ENCODE assay signal across 17 cellular contexts in genomic region chr1:224506141-224506814, GRCh38.
DNase-seq lines count a peak whose midpoint lies in the region; ATAC-seq and TF ChIP-seq lines count a peak whose summit lies in the region.
"Had no signal": no experiment of that assay in that cellular context is flagged by ENCODE, and none has a peak within 500 bp of the region (broad histone marks: within the 10 kb centered on the region; RNA-seq: fewer than 3 reads in every experiment).

No MANE protein-coding gene starts in this region.

- H3K9ac ChIP-seq in neural progenitor cell = no peak overlapping the region

- no peak for TF ChIP-seq CTCF in OCI-LY7 (conservative IDR thresholded peaks at IDR 0.05; ENCODE audit: low read length)
- TF ChIP-seq CTCF in esophagus squamous epithelium (IDR thresholded peaks at IDR 0.05) = no peak
- no peak for TF ChIP-seq CTCF in neural progenitor cell (IDR thresholded peaks at IDR 0.05)

- H3K79me2 ChIP-seq in OCI-LY7 (ENCODE audit: insufficient read depth, low read depth, low read length) = no peaks in the 10 kb centered on the region
- H3K79me2 ChIP-seq in neural progenitor cell (ENCODE audit: low read depth) = no peaks in the 10 kb centered on the region

- ATAC-seq in stimulated activated memory B cell treated with anti-CD40 and anti-IgM and Interleukin-4, amounts not matched to agents 10 μg/mL and 1 μg/mL and 100 μg/mL, for 72 hours = no peak
- ATAC-seq: activated CD8-positive, alpha-beta memory T cell treated with anti-CD3 and anti-CD28 coated beads, Interleukin-2, amount 10 ng/mL, durations not matched to agents 7 days and 5 days had no signal

- H3K4me1 ChIP-seq in OCI-LY7 (ENCODE audit: insufficient read depth, low read length, poor library complexity, severe bottlenecking) = peaks cover 36% of the 10 kb centered on the region
- H3K4me1 ChIP-seq in esophagus squamous epithelium = peaks cover 44 to 87% (median 66%) of the 10 kb centered on the region in 3 donors
- H3K4me1 ChIP-seq in neural progenitor cell = peaks cover 47% of the 10 kb centered on the region

- H2AFZ ChIP-seq in OCI-LY7 (ENCODE audit: low read length) (peak overlapping the region; percentile 61), neural progenitor cell (replicated peaks) (peak overlapping the region; percentile 51)

- H3F3A ChIP-seq in neural progenitor cell (ENCODE audit: low read depth) = peaks cover 34% of the 10 kb centered on the region

- peaks cover 3% of the 10 kb centered on the region for H3K27me3 Mint-ChIP-seq in neural progenitor cell (ENCODE audit: insufficient read depth, low read depth)
- no peaks in the 10 kb centered on the region for H3K27me3 Mint-ChIP-seq in stimulated activated memory B cell treated with anti-CD40 and anti-IgM and Interleukin-4, amounts not matched to agents 10 μg/mL and 1 μg/mL and 100 μg/mL, for 72 hours
- H3K27me3 Mint-ChIP-seq: activated CD8-positive, alpha-beta memory T cell treated with anti-CD3 and anti-CD28 coated beads, Interleukin-2, amount 10 ng/mL, durations not matched to agents 7 days and 5 days; IgD-negative memory B cell had no signal

- no peaks in the 10 kb centered on the region for H3K9me2 ChIP-seq in OCI-LY7 (ENCODE audit: insufficient read depth, low read length)

- H3K4me2 ChIP-seq in OCI-LY7 (ENCODE audit: low read length) (no peak overlapping the region), neural progenitor cell (no peak overlapping the region)

- H3K27ac ChIP-seq in OCI-LY7 (ENCODE audit: low read depth, low read length, poor library complexity, severe bottlenecking) = no peak overlapping the region
- H3K27ac ChIP-seq in esophagus squamous epithelium = peak overlapping the region; percentile 20 to 93 (median 78)
- no peak overlapping the region for H3K27ac ChIP-seq in neural progenitor cell

- TF ChIP-seq POLR2A in esophagus squamous epithelium (IDR thresholded peaks at IDR 0.05) = no peak

- H4K20me1 ChIP-seq in OCI-LY7 (ENCODE audit: insufficient read depth, low read length) (no peaks in the 10 kb centered on the region), neural progenitor cell (ENCODE audit: low read depth) (no peaks in the 10 kb centered on the region)

- H3K9me3 ChIP-seq in OCI-LY7 (ENCODE audit: low read length) (no peaks in the 10 kb centered on the region), esophagus squamous epithelium (no peaks in the 10 kb centered on the region), neural progenitor cell (ENCODE audit: low read depth) (no peaks in the 10 kb centered on the region)

- H3K36me3 ChIP-seq in OCI-LY7 (ENCODE audit: insufficient read depth, low read length) = no peaks in the 10 kb centered on the region
- no peaks in the 10 kb centered on the region for H3K36me3 ChIP-seq in esophagus squamous epithelium
- no peaks in the 10 kb centered on the region for H3K36me3 ChIP-seq in neural progenitor cell

- CTCF ChIA-PET in OCI-LY7 (lab: Charles Lee; ENCODE audit: unreplicated experiment) = no interaction called here

- H3K36me3 Mint-ChIP-seq in neural progenitor cell = no peaks in the 10 kb centered on the region
- H3K36me3 Mint-ChIP-seq in stimulated activated memory B cell treated with anti-CD40 and anti-IgM and Interleukin-4, amounts not matched to agents 10 μg/mL and 1 μg/mL and 100 μg/mL, for 72 hours = no peaks in the 10 kb centered on the region
- H3K36me3 Mint-ChIP-seq: activated CD8-positive, alpha-beta memory T cell treated with anti-CD3 and anti-CD28 coated beads, Interleukin-2, amount 10 ng/mL, durations not matched to agents 7 days and 5 days; IgD-negative memory B cell had no signal

- WGBS in esophagus squamous epithelium, 2 donors = 9 to 67% methylated on average over 15 of the region's 18 CpGs

- intact Hi-C loops in OCI-LY7 (cut with micrococcal nuclease; ENCODE audit: unreplicated experiment) = no loop called here
- intact Hi-C loops in esophagus squamous epithelium (cut with DNase I) = loop anchor here (10.0 kb wide), 1 partner anchor 71 kb away; the partner anchor contains the start of gene WDR26

- no peak overlapping the region for H3K4me3 Mint-ChIP-seq in neural progenitor cell
- no peak overlapping the region for H3K4me3 Mint-ChIP-seq in stimulated activated memory B cell treated with anti-CD40 and anti-IgM and Interleukin-4, amounts not matched to agents 10 μg/mL and 1 μg/mL and 100 μg/mL, for 72 hours
- H3K4me3 Mint-ChIP-seq: activated CD8-positive, alpha-beta memory T cell treated with anti-CD3 and anti-CD28 coated beads, Interleukin-2, amount 10 ng/mL, durations not matched to agents 7 days and 5 days; IgD-negative memory B cell had no signal

- no peaks in the 10 kb centered on the region for H3K9me3 Mint-ChIP-seq in neural progenitor cell
- no peaks in the 10 kb centered on the region for H3K9me3 Mint-ChIP-seq in stimulated activated memory B cell treated with anti-CD40 and anti-IgM and Interleukin-4, amounts not matched to agents 10 μg/mL and 1 μg/mL and 100 μg/mL, for 72 hours
- H3K9me3 Mint-ChIP-seq: IgD-negative memory B cell had no signal

- POLR2A ChIA-PET in OCI-LY7 (lab: Charles Lee) = interaction anchor here (1.0 kb wide), 1 partner anchor 87 kb away, joined by 4 read pairs; no protein-coding TSS in a partner anchor

- H3K4me3 ChIP-seq in OCI-LY7 (ENCODE audit: low read depth, low read length, poor library complexity, severe bottlenecking) (no peak overlapping the region), esophagus squamous epithelium (no peak overlapping the region), neural progenitor cell (no peak overlapping the region)

- H3K27me3 ChIP-seq in esophagus squamous epithelium = no peaks in the 10 kb centered on the region
- H3K27me3 ChIP-seq in neural progenitor cell = no peaks in the 10 kb centered on the region

- BruUV-seq in OCI-LY7 (replicated peaks; lab: Mats Ljungman, UMichigan) = no TSS peak

- H3K27ac Mint-ChIP-seq in neural progenitor cell = peak overlapping the region; percentile 67
- no peak overlapping the region for H3K27ac Mint-ChIP-seq in stimulated activated memory B cell treated with anti-CD40 and anti-IgM and Interleukin-4, amounts not matched to agents 10 μg/mL and 1 μg/mL and 100 μg/mL, for 72 hours
- H3K27ac Mint-ChIP-seq: activated CD8-positive, alpha-beta memory T cell treated with anti-CD3 and anti-CD28 coated beads, Interleukin-2, amount 10 ng/mL, durations not matched to agents 7 days and 5 days; IgD-negative memory B cell had no signal

- DNase-seq in DMS 273 (lab: John Stamatoyannopoulos, UW; ENCODE audit: unreplicated experiment) = peak; percentile 79
- no peak for DNase-seq in OCI-LY7 (ENCODE audit: low spot score)
- DNase-seq in esophagus squamous epithelium (lab: John Stamatoyannopoulos, UW) = no peak
- peak; percentile 37 for DNase-seq in neural progenitor cell (ENCODE audit: low spot score)
- no peak for DNase-seq in central memory CD4-positive, alpha-beta T cell
- DNase-seq in hepatic stellate cell (ENCODE audit: low spot score) = no peak
- DNase-seq in kidney tubule cell (ENCODE audit: low spot score) = no peak
- DNase-seq: ACHN; activated CD8-positive, alpha-beta memory T cell treated with anti-CD3 and anti-CD28 coated beads, Interleukin-2, amount 10 ng/mL, durations not matched to agents 7 days and 5 days; activated gamma-delta T cell treated with Interleukin-2 at 50 U/mL for 16 hours; GOT3; NCI-H1092 treated with DMSO at 0.1 percent for 48 hours; NCI-H446 treated with DMSO at 0.1 percent for 48 hours; stimulated activated CD4-positive, alpha-beta T cell treated with anti-CD3 and anti-CD28 coated beads, Interleukin-2, amount 100 ng/mL, for 24 hours; stimulated activated CD8-positive, alpha-beta memory T cell treated with anti-CD3 and anti-CD28 coated beads, Interleukin-4, amount 100 ng/mL, for 48 hours had no signal

- H3K4me1 Mint-ChIP-seq in neural progenitor cell = peaks cover 52% of the 10 kb centered on the region
- H3K4me1 Mint-ChIP-seq in stimulated activated memory B cell treated with anti-CD40 and anti-IgM and Interleukin-4, amounts not matched to agents 10 μg/mL and 1 μg/mL and 100 μg/mL, for 72 hours = peaks cover 19% of the 10 kb centered on the region

Comparison
In these comparisons a context has a peak if more than half of its experiments do, and no peak if none do; other contexts are left out.
1. DNase-seq: peak in DMS 273 (single experiment) and neural progenitor cell (single experiment); none in OCI-LY7 (single experiment), esophagus squamous epithelium (single experiment), central memory CD4-positive, alpha-beta T cell (single experiment), hepatic stellate cell (single experiment) and kidney tubule cell (single experiment).
2. H3K27ac ChIP-seq: peak in esophagus squamous epithelium (4 of 4); none in OCI-LY7 (single experiment) and neural progenitor cell (single experiment).